9 cellular contexts compared by ENCODE assay signal in the genomic region with DNA sequence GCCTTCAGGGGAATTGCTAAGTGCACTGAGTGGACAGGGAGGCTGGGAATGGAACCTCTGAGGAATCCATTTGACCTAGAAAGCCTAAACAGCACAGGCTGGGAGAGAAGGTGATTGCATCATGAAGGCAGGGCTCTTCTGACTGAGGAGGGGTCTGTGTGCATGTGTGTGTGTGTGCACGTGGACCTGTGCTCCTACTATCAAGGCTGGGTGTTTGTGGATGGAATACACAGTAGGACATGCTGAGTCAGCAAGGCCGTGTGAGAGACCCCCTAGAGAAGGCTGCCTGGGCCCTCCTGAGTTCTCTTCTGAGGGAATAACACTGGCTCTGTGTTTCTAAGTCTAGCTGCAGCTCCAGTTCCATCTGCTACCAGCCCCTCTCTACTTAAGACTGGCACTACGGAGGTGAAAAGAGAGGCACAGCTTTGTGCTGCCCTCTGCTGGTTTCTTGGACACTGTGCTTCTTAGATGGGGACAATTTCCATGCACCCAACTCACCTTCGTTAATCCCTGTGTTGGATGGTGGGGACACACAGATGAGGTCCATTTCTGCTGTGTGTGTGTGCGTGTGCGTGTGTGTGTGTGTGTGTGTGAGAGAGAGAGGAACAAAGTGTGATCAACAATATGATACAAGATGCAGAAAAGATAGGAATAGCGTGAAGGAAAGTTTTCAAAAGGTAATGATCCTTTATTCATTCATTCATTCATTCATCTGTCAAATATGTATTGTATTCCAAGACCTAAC. TPM values are rescaled to one million over a fixed set of nuclear protein-coding genes. Genes with fewer than 3 reads are reported as not detected.
DNase-seq lines count a peak whose midpoint lies in the region; ATAC-seq and TF ChIP-seq lines count a peak whose summit lies in the region.
"Had no signal": no experiment of that assay in that cellular context is flagged by ENCODE, and none has a peak within 500 bp of the region (broad histone marks: within the 10 kb centered on the region; RNA-seq: fewer than 3 reads in every experiment).

No MANE protein-coding gene starts in this region.

- peak; percentile 75 to 93 (median 92) for ATAC-seq in heart left ventricle
- no peak for ATAC-seq in HG03565 (IDR thresholded peaks at IDR 0.05; ENCODE audit: unreplicated experiment)

- no peaks in the 10 kb centered on the region for H4K20me1 ChIP-seq in SK-N-SH (ENCODE audit: insufficient read depth)

- POLR2A ChIA-PET in SK-N-SH (lab: Yijun Ruan, JAX), result no interaction called here

- H3K4me3 ChIP-seq in SK-N-SH (ENCODE audit: low read depth in 2 of 2, low read length in 1 of 2), result no peak overlapping the region; a peak in 1 of 4 replicates
- H3K4me3 ChIP-seq in heart left ventricle, result no peak overlapping the region

- no peaks in the 10 kb centered on the region; the same call in 1 of the 2 replicates for H3K27me3 ChIP-seq in SK-N-SH (ENCODE audit: insufficient read depth)
- peaks cover 0 to 23% (median 0%) of the 10 kb centered on the region in 9 donors for H3K27me3 ChIP-seq in heart left ventricle

- peaks cover 14% of the 10 kb centered on the region for H3K4me1 Mint-ChIP-seq in HFFc6 (ENCODE audit: low read depth)
- H3K4me1 Mint-ChIP-seq in activated naive CD4-positive, alpha-beta T cell treated with anti-CD3 and anti-CD28 coated beads, Interleukin-2, amount 10 ng/mL, durations not matched to agents 7 days and 5 days, result peaks cover 3% of the 10 kb centered on the region

- H3K36me3 ChIP-seq in SK-N-SH (replicated peaks in 1 of 2; ENCODE audit: control insufficient read depth in 1 of 2, insufficient read depth in 2 of 2, low read length in 1 of 2) (no peaks in the 10 kb centered on the region), heart left ventricle (no peaks in the 10 kb centered on the region)

- no peaks in the 10 kb centered on the region for H3K36me3 Mint-ChIP-seq in HFFc6 (ENCODE audit: low read depth)
- no peaks in the 10 kb centered on the region for H3K36me3 Mint-ChIP-seq in activated naive CD4-positive, alpha-beta T cell treated with anti-CD3 and anti-CD28 coated beads, Interleukin-2, amount 10 ng/mL, durations not matched to agents 7 days and 5 days

- intact Hi-C loops in heart left ventricle (cut with DNase I), result loop anchor here (1.0 to 10.0 kb wide), 14 partner anchors 58 to 323 kb away; a partner anchor contains a TSS

- H3K4me3 Mint-ChIP-seq in HFFc6, result no peak overlapping the region
- H3K4me3 Mint-ChIP-seq in activated naive CD4-positive, alpha-beta T cell treated with anti-CD3 and anti-CD28 coated beads, Interleukin-2, amount 10 ng/mL, durations not matched to agents 7 days and 5 days, result no peak overlapping the region

- no peak for TF ChIP-seq POLR2A in heart left ventricle (IDR thresholded peaks at IDR 0.05)

- no peaks in the 10 kb centered on the region for H3K79me2 ChIP-seq in SK-N-SH (ENCODE audit: insufficient read depth)

- TF ChIP-seq CTCF in HFFc6 (IDR thresholded peaks at IDR 0.05) (peak; percentile 85), SK-N-SH (IDR thresholded peaks at IDR 0.05) (peak; percentile 84), heart left ventricle (IDR thresholded peaks at IDR 0.05) (peak; percentile 70 to 86 (median 81))

- H3K27ac ChIP-seq in SK-N-SH (ENCODE audit: low read depth in 2 of 2, low read length in 1 of 2) (no peak overlapping the region), heart left ventricle (peak overlapping the region in 1 of 12 donors; percentile 57)
- H3K27ac ChIP-seq: epithelial cell of prostate had no signal

- no peak overlapping the region for H3K9ac ChIP-seq in SK-N-SH

- CTCF ChIA-PET in SK-N-SH (lab: Yijun Ruan, JAX), result interaction anchor here (0.5 to 3.9 kb wide), 42 partner anchors 10 to 322 kb away, joined by 3 to 25 read pairs (median 4); a partner anchor contains a TSS
- CTCF ChIA-PET in activated naive CD4-positive, alpha-beta T cell treated with anti-CD3 and anti-CD28 coated beads, Interleukin-2, amount 10 ng/mL, durations not matched to agents 7 days and 5 days (lab: Charles Lee), result interaction anchor here (0.8 to 8.2 kb wide), 23 partner anchors 17 to 319 kb away, joined by 3 to 57 read pairs (median 4); a partner anchor contains a TSS

- H3K9me3 ChIP-seq in SK-N-SH (no peaks in the 10 kb centered on the region), heart left ventricle (no peaks in the 10 kb centered on the region)

- peaks cover 10% of the 10 kb centered on the region for H3K27me3 Mint-ChIP-seq in HFFc6 (ENCODE audit: insufficient read depth)
- H3K27me3 Mint-ChIP-seq in activated naive CD4-positive, alpha-beta T cell treated with anti-CD3 and anti-CD28 coated beads, Interleukin-2, amount 10 ng/mL, durations not matched to agents 7 days and 5 days, result peaks cover 33% of the 10 kb centered on the region

- no peaks in the 10 kb centered on the region for H3K9me2 ChIP-seq in SK-N-SH

- H3K27ac Mint-ChIP-seq in HFFc6, result no peak overlapping the region
- H3K27ac Mint-ChIP-seq in activated naive CD4-positive, alpha-beta T cell treated with anti-CD3 and anti-CD28 coated beads, Interleukin-2, amount 10 ng/mL, durations not matched to agents 7 days and 5 days, result no peak overlapping the region

- WGBS in SK-N-SH (ENCODE audit: low lambda C conversion rate), result 21% methylated on average over 7 of the region's 7 CpGs
- WGBS in heart left ventricle, 4 donors, result 12 to 20% (median 18%) methylated on average over 7 of the region's 7 CpGs

- H3K4me1 ChIP-seq in SK-N-SH (ENCODE audit: control insufficient read depth in 1 of 2, insufficient read depth in 2 of 2, low read depth in 1 of 2, low read length in 1 of 2) (no peaks in the 10 kb centered on the region; a peak in 1 of 4 replicates), heart left ventricle (peaks cover 0 to 18% (median 7%) of the 10 kb centered on the region in 12 donors)

- H3K9me3 Mint-ChIP-seq in HFFc6, result no peaks in the 10 kb centered on the region
- no peaks in the 10 kb centered on the region for H3K9me3 Mint-ChIP-seq in activated naive CD4-positive, alpha-beta T cell treated with anti-CD3 and anti-CD28 coated beads, Interleukin-2, amount 10 ng/mL, durations not matched to agents 7 days and 5 days

- TF ChIP-seq RAD21 in SK-N-SH (IDR thresholded peaks at IDR 0.05; ENCODE audit: low read length), result peak; percentile 85

- H3F3A ChIP-seq in SK-N-SH (replicated peaks; ENCODE audit: insufficient read depth), result no peaks in the 10 kb centered on the region

- TF ChIP-seq EP300 in SK-N-SH (IDR thresholded peaks at IDR 0.05; ENCODE audit: borderline replicate concordance in 1 of 2, low read depth in 1 of 2, low read length in 1 of 2), result no peak

- H3K4me2 ChIP-seq in SK-N-SH, result no peak overlapping the region

- DNase-seq in ELR (ENCODE audit: low read depth) (peak; percentile 80), HFFc6 (peak; percentile 70), NCI-H128 (lab: John Stamatoyannopoulos, UW; ENCODE audit: unreplicated experiment) (peak; percentile 63), SK-N-SH (peak; percentile 65), heart left ventricle (peak in 4 of 5 donors; percentile 61 to 73 (median 69)), pulmonary artery endothelial cell (ENCODE audit: low read depth, low spot score) (peak; percentile 76)
- peak; percentile 81 for DNase-seq in activated naive CD4-positive, alpha-beta T cell treated with anti-CD3 and anti-CD28 coated beads, Interleukin-2, amount 10 ng/mL, durations not matched to agents 7 days and 5 days

- no peak overlapping the region for H2AFZ ChIP-seq in SK-N-SH (ENCODE audit: low read depth)

TF ChIP-seq in SK-N-SH, 30 proteins besides CTCF, POLR2A, EP300 and RAD21:
- TF ChIP-seq RFX5 (IDR thresholded peaks at IDR 0.05; ENCODE audit: low read length) (no peak), SMC3 (IDR thresholded peaks at IDR 0.05; ENCODE audit: low read depth, low read length) (peak; percentile 84), GABPA (IDR thresholded peaks at IDR 0.05; ENCODE audit: low read depth) (no peak), TCF12 (IDR thresholded peaks at IDR 0.05) (no peak), TAF1 (IDR thresholded peaks at IDR 0.05; ENCODE audit: borderline replicate concordance, low read depth, low read length) (no peak), GATA2 (CRISPR knock-in tag; IDR thresholded peaks at IDR 0.05) (no peak)

RNA-seq across cellular contexts. Expression of a gene that starts 6.2 kb away (rescaled TPM):
- 10 to 100 TPM; 60.6 to 69.7 (median 66.4) TPM for total RNA-seq in HFFc6 (2021; fragmentation: NEBNext Ultra II Directional; extraction: Animal tissue kit (Norgen Biotek cat#: 25700))
- polyA plus RNA-seq in SK-N-SH (2012; rRNA removed) (13.6 and 20.0 TPM in 2 replicates), heart left ventricle (10 to 100 TPM; 10.7 to 39.4 TPM)
- 20.4 and 21.8 TPM in 2 replicates for polyA plus RNA-seq in SK-N-SH (2012; cell fraction: cytosol; rRNA removed)
- 12.8 and 21.3 TPM in 2 replicates for polyA plus RNA-seq in SK-N-SH (2012; cell fraction: nucleus; rRNA removed)
- total RNA-seq in heart left ventricle (10 to 100 TPM; 46.6 to 91.9 (median 64.0) TPM), pulmonary artery endothelial cell (43.6 and 44.2 TPM in 2 replicates)

RNA-seq across cellular contexts. Expression of a gene that starts 53.5 kb away (rescaled TPM):
- under 1 TPM in 1 of 6 experiments, not detected in 5; 0.24 TPM for total RNA-seq in HFFc6 (2021; fragmentation: NEBNext Ultra II Directional; extraction: Animal tissue kit (Norgen Biotek cat#: 25700))
- polyA plus RNA-seq in SK-N-SH (2012; rRNA removed) (0.07 and 0.24 TPM in 2 replicates), heart left ventricle (not detected)
- polyA plus RNA-seq in SK-N-SH (2012; cell fraction: cytosol; rRNA removed), result not detected in 2 replicates
- 0.61 and 0.65 TPM in 2 replicates for polyA plus RNA-seq in SK-N-SH (2012; cell fraction: nucleus; rRNA removed)
- total RNA-seq in heart left ventricle (under 1 TPM in 1 of 9 donors, not detected in 8; 0.81 TPM), pulmonary artery endothelial cell (not detected in 2 replicates)

RNA-seq across cellular contexts. Expression of a gene that starts 57.0 kb away (rescaled TPM):
- 10 to 100 TPM; 32.7 to 42.9 (median 41.5) TPM for total RNA-seq in HFFc6 (2021; fragmentation: NEBNext Ultra II Directional; extraction: Animal tissue kit (Norgen Biotek cat#: 25700))
- polyA plus RNA-seq in SK-N-SH (2012; rRNA removed) (39.9 and 51.0 TPM in 2 replicates), heart left ventricle (100 to 1,000 TPM in 1 of 2 donors, 10 to 100 TPM in 1; 96.8 to 263 TPM)
- polyA plus RNA-seq in SK-N-SH (2012; cell fraction: cytosol; rRNA removed), result 55.6 and 57.4 TPM in 2 replicates
- 19.7 and 32.5 TPM in 2 replicates for polyA plus RNA-seq in SK-N-SH (2012; cell fraction: nucleus; rRNA removed)
- total RNA-seq in heart left ventricle (100 to 1,000 TPM; 147 to 237 (median 179) TPM), pulmonary artery endothelial cell (31.1 and 39.7 TPM in 2 replicates)
